40 cellular contexts compared by ENCODE assay signal in the genomic region with DNA sequence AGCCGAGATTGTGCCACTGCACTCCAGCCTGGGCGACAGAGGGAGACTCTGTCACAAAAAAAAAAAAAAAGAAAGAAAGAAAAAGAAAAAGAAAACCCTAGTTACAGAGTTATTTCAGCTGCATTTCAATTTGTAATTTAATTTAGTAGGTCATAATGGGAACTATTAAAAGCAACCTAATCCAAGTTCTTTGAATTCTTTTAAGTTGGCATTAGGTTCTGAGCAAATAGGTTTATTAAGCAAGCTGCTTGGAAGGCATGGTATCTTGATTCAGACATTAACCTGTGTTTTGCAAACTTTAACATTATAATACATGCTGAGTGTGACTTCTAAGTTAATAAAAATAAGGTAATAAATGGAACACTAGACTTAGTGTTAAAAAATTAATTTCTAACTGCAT. TPM values are rescaled to one million over a fixed set of nuclear protein-coding genes. Genes with fewer than 3 reads are reported as not detected.
"Had no signal": no experiment of that assay in that cellular context is flagged by ENCODE, and none has a peak within 500 bp of the region (broad histone marks: within the 10 kb centered on the region; RNA-seq: fewer than 3 reads in every experiment).

No MANE protein-coding gene starts in this region.

- FAIRE-seq: astrocyte, bronchial epithelial cell, TTC549 had no signal

- H3K36me3 ChIP-seq: adrenal gland, cardiac muscle cell had no signal

- H3K36me3 Mint-ChIP-seq: activated CD4-positive, alpha-beta memory T cell treated with anti-CD3 and anti-CD28 coated beads for 36 hours; activated naive CD4-positive, alpha-beta T cell treated with anti-CD3 and anti-CD28 coated beads, Interleukin-2, amount 50 U/mL, for 72 hours; activated naive CD8-positive, alpha-beta T cell treated with anti-CD3 and anti-CD28 coated beads for 36 hours; brain had no signal

- H3K27ac Mint-ChIP-seq: activated B cell treated with CpG ODN at 0.5 μM for 24 hours; activated CD4-positive, alpha-beta memory T cell treated with anti-CD3 and anti-CD28 coated beads for 36 hours; activated CD4-positive, alpha-beta T cell treated with anti-CD3 and anti-CD28 coated beads, Interleukin-2, amount 10 ng/mL, durations not matched to agents 24 days and 14 days; activated CD8-positive, alpha-beta T cell treated with anti-CD3 and anti-CD28 coated beads for 36 hours; activated naive CD4-positive, alpha-beta T cell treated with anti-CD3 and anti-CD28 coated beads for 36 hours; activated naive CD4-positive, alpha-beta T cell treated with anti-CD3 and anti-CD28 coated beads, Interleukin-2, amount 50 U/mL, for 72 hours; activated naive CD8-positive, alpha-beta T cell treated with anti-CD3 and anti-CD28 coated beads for 36 hours; activated T-cell treated with anti-CD3 and anti-CD28 coated beads, Interleukin-2, amount 50 U/mL, for 72 hours; activated T-helper 1 cell treated with anti-CD3 and anti-CD28 coated beads, Interleukin-12 subunit alpha, Interleukin-12 subunit beta, Interleukin-2, Interleukin-4 antibody, amounts not matched to agents 30 ng/mL and 10 ng/mL and 1 ng/mL, durations not matched to agents 14 hours and 24 hours and 36 hours; activated T-helper 17 cell treated with anti-CD3 and anti-CD28 coated beads, Interleukin-2, amount 50 U/mL, for 72 hours; T-helper 1 cell treated with Interleukin-12 subunit alpha and Interleukin-12 subunit beta and Interleukin-4 antibody, amounts not matched to agents 30 μg/mL and 1 μg/mL, for 36 hours; T-helper 2 cell treated with Interferon-gamma antibody and Interleukin-4, amounts not matched to agents 5 μg/mL and 100 μg/mL, for 36 hours had no signal

- H3K27me3 Mint-ChIP-seq: activated B cell treated with CpG ODN at 0.5 μM for 24 hours; activated CD4-positive, alpha-beta memory T cell treated with anti-CD3 and anti-CD28 coated beads for 36 hours; activated CD8-positive, alpha-beta T cell treated with anti-CD3 and anti-CD28 coated beads for 36 hours; activated naive CD8-positive, alpha-beta T cell treated with anti-CD3 and anti-CD28 coated beads for 36 hours; activated T-helper 17 cell treated with anti-CD3 and anti-CD28 coated beads, Interleukin-2, amount 50 U/mL, for 72 hours; brain; central memory CD8-positive, alpha-beta T cell had no signal

- H3K4me3 Mint-ChIP-seq: activated B cell treated with CpG ODN at 0.5 μM for 24 hours; activated CD4-positive, alpha-beta memory T cell treated with anti-CD3 and anti-CD28 coated beads for 36 hours; activated CD4-positive, alpha-beta T cell treated with anti-CD3 and anti-CD28 coated beads, Interleukin-2, amount 10 ng/mL, durations not matched to agents 24 days and 14 days; activated CD8-positive, alpha-beta T cell treated with anti-CD3 and anti-CD28 coated beads for 36 hours; activated naive CD4-positive, alpha-beta T cell treated with anti-CD3 and anti-CD28 coated beads for 36 hours; activated naive CD8-positive, alpha-beta T cell treated with anti-CD3 and anti-CD28 coated beads for 36 hours; activated T-cell treated with anti-CD3 and anti-CD28 coated beads, Interleukin-2, amount 50 U/mL, for 4 hours; activated T-cell treated with anti-CD3 and anti-CD28 coated beads, Interleukin-2, amount 50 U/mL, for 72 hours; activated T-helper 1 cell treated with anti-CD3 and anti-CD28 coated beads, Interleukin-12 subunit alpha, Interleukin-12 subunit beta, Interleukin-2, Interleukin-4 antibody, amounts not matched to agents 30 ng/mL and 10 ng/mL and 1 ng/mL, durations not matched to agents 14 hours and 24 hours and 36 hours; activated T-helper 17 cell treated with anti-CD3 and anti-CD28 coated beads, Interleukin-2, amount 50 U/mL, for 72 hours; brain; central memory CD8-positive, alpha-beta T cell; T-helper 1 cell treated with Interleukin-12 subunit alpha and Interleukin-12 subunit beta and Interleukin-4 antibody, amounts not matched to agents 30 μg/mL and 1 μg/mL, for 36 hours; T-helper 2 cell treated with Interferon-gamma antibody and Interleukin-4, amounts not matched to agents 5 μg/mL and 100 μg/mL, for 36 hours had no signal

- H3K9me3 ChIP-seq: adrenal gland had no signal

- ATAC-seq: activated CD8-positive, alpha-beta T cell treated with anti-CD3 and anti-CD28 coated beads for 36 hours; activated naive CD4-positive, alpha-beta T cell treated with anti-CD3 and anti-CD28 coated beads, Interleukin-2, amount 50 U/mL, for 72 hours; activated T-cell treated with anti-CD3 and anti-CD28 coated beads, Interleukin-2, amount 50 U/mL, for 4 hours; activated T-cell treated with anti-CD3 and anti-CD28 coated beads, Interleukin-2, amount 50 U/mL, for 72 hours; activated T-helper 17 cell treated with anti-CD3 and anti-CD28 coated beads, Interleukin-2, amount 50 U/mL, for 72 hours had no signal

- H3K4me1 Mint-ChIP-seq: activated CD4-positive, alpha-beta T cell treated with anti-CD3 and anti-CD28 coated beads, Interleukin-2, amount 10 ng/mL, durations not matched to agents 24 days and 14 days; activated naive CD8-positive, alpha-beta T cell treated with anti-CD3 and anti-CD28 coated beads for 36 hours; activated T-helper 17 cell treated with anti-CD3 and anti-CD28 coated beads, Interleukin-2, amount 50 U/mL, for 72 hours; central memory CD8-positive, alpha-beta T cell had no signal

- H3K27ac ChIP-seq: adrenal gland, cardiac muscle cell, VCaP had no signal

- H3K4me3 ChIP-seq: adrenal gland, cardiac muscle cell had no signal

- H3K9me3 Mint-ChIP-seq: activated B cell treated with CpG ODN at 0.5 μM for 24 hours; activated CD4-positive, alpha-beta memory T cell treated with anti-CD3 and anti-CD28 coated beads for 36 hours; activated CD4-positive, alpha-beta T cell treated with anti-CD3 and anti-CD28 coated beads, Interleukin-2, amount 10 ng/mL, durations not matched to agents 24 days and 14 days; activated CD8-positive, alpha-beta T cell treated with anti-CD3 and anti-CD28 coated beads for 36 hours; activated naive CD8-positive, alpha-beta T cell treated with anti-CD3 and anti-CD28 coated beads for 36 hours; activated T-cell treated with anti-CD3 and anti-CD28 coated beads, Interleukin-2, amount 50 U/mL, for 72 hours; activated T-helper 1 cell treated with anti-CD3 and anti-CD28 coated beads, Interleukin-12 subunit alpha, Interleukin-12 subunit beta, Interleukin-2, Interleukin-4 antibody, amounts not matched to agents 30 ng/mL and 10 ng/mL and 1 ng/mL, durations not matched to agents 14 hours and 24 hours and 36 hours; brain; T-helper 1 cell treated with Interleukin-12 subunit alpha and Interleukin-12 subunit beta and Interleukin-4 antibody, amounts not matched to agents 30 μg/mL and 1 μg/mL, for 36 hours; T-helper 2 cell treated with Interferon-gamma antibody and Interleukin-4, amounts not matched to agents 5 μg/mL and 100 μg/mL, for 36 hours had no signal

- H3K27me3 ChIP-seq: adrenal gland, cardiac muscle cell had no signal

- DNase-seq: activated B cell treated with CpG ODN at 0.5 μM for 24 hours; activated CD4-positive, alpha-beta memory T cell treated with anti-CD3 and anti-CD28 coated beads for 36 hours; activated CD4-positive, alpha-beta T cell treated with anti-CD3 and anti-CD28 coated beads for 4 hours; activated CD4-positive, alpha-beta T cell treated with anti-CD3 and anti-CD28 coated beads, Interleukin-2, amount 10 ng/mL, durations not matched to agents 24 days and 14 days; activated CD4-positive, alpha-beta T cell treated with anti-CD3 and anti-CD28 coated beads, Interleukin-2, amount 50 U/mL, for 1 hour; activated CD4-positive, alpha-beta T cell treated with anti-CD3 and anti-CD28 coated beads, Interleukin-2, amount 50 U/mL, for 4 hours; activated CD4-positive, CD25-positive, alpha-beta regulatory T cell treated with anti-CD3 and anti-CD28 coated beads, Interleukin-2, amount 50 U/mL, for 72 hours; activated CD8-positive, alpha-beta memory T cell treated with anti-CD3 and anti-CD28 coated beads, Interleukin-2, amount 50 U/mL, for 4 hours; activated CD8-positive, alpha-beta T cell treated with anti-CD3 and anti-CD28 coated beads for 36 hours; activated effector memory CD4-positive, alpha-beta T cell treated with anti-CD3 and anti-CD28 coated beads, Interleukin-2, amount 50 U/mL, for 16 hours; activated gamma-delta T cell treated with Interleukin-2 at 50 U/mL for 16 hours; activated naive CD4-positive, alpha-beta T cell; activated naive CD4-positive, alpha-beta T cell treated with anti-CD3 and anti-CD28 coated beads for 36 hours; activated naive CD4-positive, alpha-beta T cell treated with anti-CD3 and anti-CD28 coated beads, Interleukin-2, amount 50 U/mL, for 16 hours; activated naive CD8-positive, alpha-beta T cell treated with anti-CD3 and anti-CD28 coated beads for 36 hours; activated T-cell treated with anti-CD3 and anti-CD28 coated beads for 4 hours; activated T-cell treated with anti-CD3 and anti-CD28 coated beads, Interleukin-2, amount 50 U/mL, for 1 hour; activated T-cell treated with anti-CD3 and anti-CD28 coated beads, Interleukin-2, amount 50 U/mL, for 4 hours; activated T-cell treated with anti-CD3 and anti-CD28 coated beads, Interleukin-2, amount 50 U/mL, for 72 hours; adrenal gland; amniotic stem cell; aorta; caudate nucleus; cerebellar nuclear complex; T-helper 1 cell; T-helper 2 cell; T-helper 9 cell had no signal

RNA-seq across cellular contexts. Expression of a gene that starts 29.8 kb away (rescaled TPM):
- total RNA-seq: activated CD4-positive, alpha-beta memory T cell treated with anti-CD3 and anti-CD28 coated beads for 36 hours; activated CD4-positive, alpha-beta T cell treated with anti-CD3 and anti-CD28 coated beads, Interleukin-2, amount 10 ng/mL, durations not matched to agents 24 days and 14 days; activated CD8-positive, alpha-beta memory T cell treated with anti-CD3 and anti-CD28 coated beads for 36 hours; activated naive CD4-positive, alpha-beta T cell treated with anti-CD3 and anti-CD28 coated beads for 36 hours; activated T-helper 1 cell treated with anti-CD3 and anti-CD28 coated beads, Interleukin-12 subunit alpha, Interleukin-12 subunit beta, Interleukin-2, Interleukin-4 antibody, amounts not matched to agents 30 ng/mL and 10 ng/mL and 1 ng/mL, durations not matched to agents 14 hours and 24 hours and 36 hours had no signal
